14 cellular contexts compared by ENCODE assay signal in genomic region chr16:86033016-86033474, GRCh38.
DNase-seq lines count a peak whose midpoint lies in the region; ATAC-seq, FAIRE-seq and TF ChIP-seq lines count a peak whose summit lies in the region.
"Had no signal": no experiment of that assay in that cellular context is flagged by ENCODE, and none has a peak within 500 bp of the region (broad histone marks: within the 10 kb centered on the region; RNA-seq: fewer than 3 reads in every experiment).

No MANE protein-coding gene starts in this region.

- ATAC-seq in sciatic nerve: peak; percentile 83
- ATAC-seq in GM21737 (IDR thresholded peaks at IDR 0.05; ENCODE audit: unreplicated experiment): no peak
- ATAC-seq in omental fat pad (ENCODE audit: low FRiP score): no peak
- ATAC-seq: T-helper 17 cell had no signal

- H3K36me3 ChIP-seq in kidney (ENCODE audit: control insufficient read depth in 1 of 2, insufficient read depth in 2 of 2, low read length in 2 of 2): no peaks in the 10 kb centered on the region
- H3K36me3 ChIP-seq in trophoblast cell (ENCODE audit: control insufficient read depth in 1 of 2, insufficient read depth in 2 of 2, low read length in 2 of 2): no peaks in the 10 kb centered on the region
- no peaks in the 10 kb centered on the region for H3K36me3 ChIP-seq in uterus

- no peaks in the 10 kb centered on the region for H3K9me3 Mint-ChIP-seq in chondrocyte (ENCODE audit: low read depth)

- H3K4me3 Mint-ChIP-seq in chondrocyte (ENCODE audit: unreplicated experiment): no peak overlapping the region
- H3K4me3 Mint-ChIP-seq: activated naive CD8-positive, alpha-beta T cell treated with anti-CD3 and anti-CD28 coated beads, Interleukin-2, amount 10 ng/mL, durations not matched to agents 7 days and 5 days; T-helper 17 cell had no signal

- TF ChIP-seq CTCF in chondrocyte (IDR thresholded peaks at IDR 0.05) (no peak), kidney (IDR thresholded peaks at IDR 0.05; ENCODE audit: borderline replicate concordance, extremely low read depth, insufficient read depth) (no peak), uterus (IDR thresholded peaks at IDR 0.05) (no peak), omental fat pad (IDR thresholded peaks at IDR 0.05) (no peak)

- H3K27ac ChIP-seq in kidney (ENCODE audit: low read depth in 2 of 2, low read length in 2 of 2) (no peak overlapping the region), trophoblast cell (ENCODE audit: low read depth, low read length) (no peak overlapping the region), uterus (no peak overlapping the region)
- H3K27ac ChIP-seq: parathyroid adenoma had no signal

- H2AK5ac ChIP-seq in trophoblast cell (ENCODE audit: low read length): no peak overlapping the region

- intact Hi-C loops in kidney (cut with DNase I): no loop called here
- intact Hi-C loops in sciatic nerve (cut with DNase I): no loop called here
- intact Hi-C loops in uterus (cut with DNase I; ENCODE audit: low total_unique reads): no loop called here

- H3K4me3 ChIP-seq in kidney (ENCODE audit: low read length in 2 of 2): no peak overlapping the region
- no peak overlapping the region for H3K4me3 ChIP-seq in trophoblast cell (ENCODE audit: low read depth, low read length)
- no peak overlapping the region for H3K4me3 ChIP-seq in uterus

- no peak for FAIRE-seq in kidney (lab: Jason Lieb, UNC)
- FAIRE-seq: RCC 7860 had no signal

- H3K79me1 ChIP-seq in trophoblast cell (ENCODE audit: low read length): no peaks in the 10 kb centered on the region

- H2BK12ac ChIP-seq in trophoblast cell (ENCODE audit: low read length): no peak overlapping the region

- DNase-seq in HEK293T (ENCODE audit: extremely low spot score) (no peak), chondrocyte (ENCODE audit: low spot score) (peak; percentile 72), kidney (peak; percentile 77), sciatic nerve (ENCODE audit: low spot score) (peak; percentile 59), trophoblast cell (no peak), uterus (no peak), omental fat pad (ENCODE audit: low spot score) (no peak)
- DNase-seq: activated naive CD8-positive, alpha-beta T cell treated with anti-CD3 and anti-CD28 coated beads, Interleukin-2, amount 10 ng/mL, durations not matched to agents 7 days and 5 days; KBM-7; NCI-H1436; T-helper 17 cell had no signal

- H3K36me3 Mint-ChIP-seq in chondrocyte (ENCODE audit: low read depth): no peaks in the 10 kb centered on the region
- H3K36me3 Mint-ChIP-seq: activated naive CD8-positive, alpha-beta T cell treated with anti-CD3 and anti-CD28 coated beads, Interleukin-2, amount 10 ng/mL, durations not matched to agents 7 days and 5 days had no signal

- no peak overlapping the region for H2BK5ac ChIP-seq in trophoblast cell (ENCODE audit: low read depth, low read length, poor library complexity)

- no peaks in the 10 kb centered on the region for H3K79me2 ChIP-seq in trophoblast cell (ENCODE audit: control insufficient read depth, insufficient read depth, low read length, poor library complexity)
- H3K79me2 ChIP-seq: parathyroid adenoma had no signal

- H3K9me3 ChIP-seq in kidney (ENCODE audit: control insufficient read depth in 1 of 2, low read length in 2 of 2) (no peaks in the 10 kb centered on the region), trophoblast cell (ENCODE audit: insufficient read depth, low read depth, low read length) (no peaks in the 10 kb centered on the region), uterus (peaks cover 0 to under 1% of the 10 kb centered on the region in 2 donors)

- no peak overlapping the region for H4K8ac ChIP-seq in trophoblast cell (ENCODE audit: low read depth, low read length)

- no peak overlapping the region for H3K23ac ChIP-seq in trophoblast cell (ENCODE audit: low read length)

- H3K27ac Mint-ChIP-seq in chondrocyte (ENCODE audit: unreplicated experiment): no peak overlapping the region
- H3K27ac Mint-ChIP-seq: activated naive CD8-positive, alpha-beta T cell treated with anti-CD3 and anti-CD28 coated beads, Interleukin-2, amount 10 ng/mL, durations not matched to agents 7 days and 5 days; T-helper 17 cell had no signal

- H4K91ac ChIP-seq in trophoblast cell (ENCODE audit: low read depth, low read length): no peak overlapping the region

- no peak overlapping the region for H3K18ac ChIP-seq in trophoblast cell (ENCODE audit: low read length)

- no peaks in the 10 kb centered on the region for H3K4me1 ChIP-seq in kidney (ENCODE audit: control insufficient read depth in 1 of 2, insufficient read depth in 1 of 2, low read depth in 1 of 2, low read length in 2 of 2)
- H3K4me1 ChIP-seq in trophoblast cell (ENCODE audit: control insufficient read depth in 1 of 2, insufficient read depth in 2 of 2, low read length in 2 of 2): no peaks in the 10 kb centered on the region
- H3K4me1 ChIP-seq in uterus: no peaks in the 10 kb centered on the region
- H3K4me1 ChIP-seq: parathyroid adenoma had no signal

- H2AFZ ChIP-seq in trophoblast cell (ENCODE audit: insufficient read depth, low read length, poor library complexity): no peak overlapping the region
- H2AFZ ChIP-seq: parathyroid adenoma had no signal

- H3K9ac ChIP-seq in kidney (ENCODE audit: low read length in 2 of 2) (no peak overlapping the region), trophoblast cell (ENCODE audit: low read length) (no peak overlapping the region)
- H3K9ac ChIP-seq: parathyroid adenoma had no signal

- WGBS in trophoblast cell (ENCODE audit: extremely low coverage, insufficient coverage, insufficient read length): no CpG with 5 or more reads among the region's 19 CpGs

- POLR2A ChIA-PET in HEK293T (lab: Yijun Ruan, JAX): no interaction called here

- no peak for TF ChIP-seq POLR2A in uterus (IDR thresholded peaks at IDR 0.05)

- no peak overlapping the region for H2BK120ac ChIP-seq in trophoblast cell (ENCODE audit: insufficient read depth, low read length, poor library complexity)

- H3K27me3 ChIP-seq in trophoblast cell (ENCODE audit: insufficient read depth, low read length) (no peaks in the 10 kb centered on the region), uterus (peaks cover 0 to 4% of the 10 kb centered on the region in 2 donors)

- H3K27me3 Mint-ChIP-seq in chondrocyte (ENCODE audit: low read depth): peaks cover 40% of the 10 kb centered on the region

- H3K14ac ChIP-seq in trophoblast cell (ENCODE audit: low read length): no peak overlapping the region

- H3K4me1 Mint-ChIP-seq in chondrocyte (ENCODE audit: low read depth): peaks cover 6% of the 10 kb centered on the region
- H3K4me1 Mint-ChIP-seq: activated naive CD8-positive, alpha-beta T cell treated with anti-CD3 and anti-CD28 coated beads, Interleukin-2, amount 10 ng/mL, durations not matched to agents 7 days and 5 days; T-helper 17 cell had no signal

- H3K4me2 ChIP-seq in trophoblast cell (ENCODE audit: low read length): no peak overlapping the region

- H3K4ac ChIP-seq in trophoblast cell (ENCODE audit: low read depth, low read length): no peak overlapping the region

- CTCF ChIA-PET in HEK293T (lab: Yijun Ruan, JAX): interaction anchor here (1.7 kb wide), 1 partner anchor 214 kb away, joined by 6 read pairs; no protein-coding TSS in a partner anchor

- H4K12ac ChIP-seq in trophoblast cell (ENCODE audit: low read depth, low read length): no peak overlapping the region

TF ChIP-seq in HEK293T, 16 proteins besides CTCF, POLR2A, EP300 and RAD21:
- TF ChIP-seq PKNOX1 (IDR thresholded peaks at IDR 0.05) (no peak), FOXK2 (IDR thresholded peaks at IDR 0.05) (no peak), HDGF (IDR thresholded peaks at IDR 0.05; ENCODE audit: borderline replicate concordance) (no peak), ZNF384 (IDR thresholded peaks at IDR 0.05) (no peak), ARNT (IDR thresholded peaks at IDR 0.05) (no peak), LEF1 (IDR thresholded peaks at IDR 0.05; ENCODE audit: borderline replicate concordance) (no peak), L3MBTL2 (conservative IDR thresholded peaks at IDR 0.05) (peak; percentile 32; the same call in 1 of the 2 replicates), BHLHE40 (IDR thresholded peaks at IDR 0.05; ENCODE audit: borderline replicate concordance) (no peak)

Comparison
In these comparisons a context has a peak if more than half of its experiments do, and no peak if none do; other contexts are left out.
1. DNase-seq: peak in chondrocyte (single experiment), kidney (single experiment) and sciatic nerve (single experiment); none in HEK293T (single experiment), trophoblast cell (0 of 2), uterus (0 of 2) and omental fat pad (single experiment).